Comparison of ENCODE assay signal across 8 cellular contexts in genomic region chr16:24010440-24011089, GRCh38.
DNase-seq lines count a peak whose midpoint lies in the region; ATAC-seq and TF ChIP-seq lines count a peak whose summit lies in the region.

No MANE protein-coding gene starts in this region.

- H3K9ac ChIP-seq in MM.1S (ENCODE audit: low read length) = no peak overlapping the region

- no peaks in the 10 kb centered on the region for H3K79me2 ChIP-seq in MM.1S (ENCODE audit: low read length)

- H3K27ac ChIP-seq in MM.1S (ENCODE audit: low read length) (no peak overlapping the region), left ventricle myocardium inferior (replicated peaks) (no peak overlapping the region)

- no peaks in the 10 kb centered on the region for H3K36me3 ChIP-seq in MM.1S (replicated peaks; ENCODE audit: insufficient read depth, low read length)
- no peaks in the 10 kb centered on the region for H3K36me3 ChIP-seq in left ventricle myocardium inferior

- H3K4me1 ChIP-seq in MM.1S (ENCODE audit: low read length) (peaks cover 24% of the 10 kb centered on the region), left ventricle myocardium inferior (no peaks in the 10 kb centered on the region)

- no peak for ATAC-seq in GM19023 (IDR thresholded peaks at IDR 0.05; ENCODE audit: unreplicated experiment)

- TF ChIP-seq CTCF in GM12801 (IDR thresholded peaks at IDR 0.05; ENCODE audit: extremely low read depth, insufficient read length) (peak; percentile 25), MM.1S (IDR thresholded peaks at IDR 0.05; ENCODE audit: low read length) (peak; percentile 82), left ventricle myocardium inferior (IDR thresholded peaks at IDR 0.05; ENCODE audit: borderline replicate concordance) (peak; percentile 76)

- no peaks in the 10 kb centered on the region for H3K27me3 ChIP-seq in MM.1S (replicated peaks; ENCODE audit: insufficient read depth, low read length)
- H3K27me3 ChIP-seq in left ventricle myocardium inferior (ENCODE audit: low read depth) = peaks cover 80% of the 10 kb centered on the region

- H2AFZ ChIP-seq in MM.1S (ENCODE audit: low read length) = no peak overlapping the region

- no peaks in the 10 kb centered on the region for H4K20me1 ChIP-seq in MM.1S (ENCODE audit: insufficient read depth, low read length)

- peak; percentile 81 for DNase-seq in MM.1S
- DNase-seq in SKM-1 treated with dmso at 0.1 percent for 144 hours (lab: John Stamatoyannopoulos, UW; ENCODE audit: unreplicated experiment) = peak; percentile 71
- DNase-seq in activated naive CD8-positive, alpha-beta T cell treated with anti-CD3 and anti-CD28 coated beads, Interleukin-2, amount 50 U/mL, for 16 hours (ENCODE audit: low read depth, low spot score) = peak; percentile 58
- DNase-seq in left ventricle myocardium inferior = peak; percentile 64
- DNase-seq in retina = peak; percentile 69
- no peak for DNase-seq in cortex of kidney (lab: John Stamatoyannopoulos, UW)

- peaks cover 8% of the 10 kb centered on the region for H3F3A ChIP-seq in MM.1S (ENCODE audit: insufficient read depth, low read length)

- no peak overlapping the region for H3K4me2 ChIP-seq in MM.1S (ENCODE audit: low read depth, low read length)

- no peak overlapping the region for H3K4me3 ChIP-seq in MM.1S (ENCODE audit: low read length)
- no peak overlapping the region for H3K4me3 ChIP-seq in left ventricle myocardium inferior

- no peaks in the 10 kb centered on the region for H3K9me2 ChIP-seq in MM.1S (replicated peaks; ENCODE audit: insufficient read depth, low read length)

- H3K9me3 ChIP-seq in MM.1S (replicated peaks; ENCODE audit: insufficient read depth, low read length) = no peaks in the 10 kb centered on the region
- no peaks in the 10 kb centered on the region for H3K9me3 ChIP-seq in left ventricle myocardium inferior (replicated peaks)

- intact Hi-C loops in left ventricle myocardium inferior (cut with micrococcal nuclease) = no loop called here

Comparison
In these comparisons a context has a peak if more than half of its experiments do, and no peak if none do; other contexts are left out.
1. CTCF ChIP-seq: peak in every context shown above with its lines; median percentile 82 in MM.1S; 76 in left ventricle myocardium inferior; 25 in GM12801.